ENCODE assay signal across 9 cellular contexts in the genomic region with DNA sequence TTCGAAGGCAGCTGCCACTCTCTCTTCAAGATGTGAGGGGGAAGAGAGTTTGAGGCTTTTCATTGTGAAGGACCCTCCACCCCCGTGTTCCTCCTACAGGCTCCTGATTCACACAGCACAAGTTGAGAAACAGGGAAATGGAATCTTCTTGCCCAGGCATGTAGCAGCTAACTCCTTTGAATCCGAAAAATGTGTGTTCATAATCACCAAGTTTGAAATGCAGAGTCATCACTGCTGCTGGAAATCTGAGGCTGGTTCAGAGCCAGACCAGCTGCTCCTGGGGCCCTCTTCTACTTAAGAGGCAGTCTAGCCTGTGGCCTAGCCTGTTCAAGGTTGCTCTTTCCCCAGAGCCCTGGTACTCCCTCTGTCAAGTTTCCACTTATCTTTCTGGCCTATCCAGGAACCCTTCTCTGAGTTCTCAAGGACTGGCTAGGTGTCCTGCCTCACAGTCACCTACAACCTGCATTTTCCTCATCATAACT. TPM values are rescaled to one million over a fixed set of nuclear protein-coding genes. Genes with fewer than 3 reads are reported as not detected.
DNase-seq lines count a peak whose midpoint lies in the region; ATAC-seq lines count a peak whose summit lies in the region.
"Had no signal": no experiment of that assay in that cellular context is flagged by ENCODE, and none has a peak within 500 bp of the region (broad histone marks: within the 10 kb centered on the region; RNA-seq: fewer than 3 reads in every experiment).

No MANE protein-coding gene starts in this region.

- intact Hi-C loops in left colon (cut with DNase I, micrococcal nuclease) = no loop called here

- ATAC-seq in GM19397 (IDR thresholded peaks at IDR 0.05; ENCODE audit: unreplicated experiment) (no peak), left colon (no peak), HG02885 (IDR thresholded peaks at IDR 0.05; ENCODE audit: poor library complexity, unreplicated experiment) (no peak)
- ATAC-seq: GM12878 had no signal

- DNase-seq in DMS79 treated with DMSO at 0.1 percent for 48 hours (lab: John Stamatoyannopoulos, UW) (peak; percentile 90), OCI-M1 (lab: John Stamatoyannopoulos, UW) (peak; percentile 62), fibroblast of peridontal ligament (ENCODE audit: extremely low read depth) (peak; percentile 98), renal cortical epithelial cell (ENCODE audit: low read depth) (peak; percentile 56), left colon (no peak), cerebellum (ENCODE audit: low spot score) (no peak)

RNA-seq across cellular contexts. Expression of a gene that starts 28.7 kb away (rescaled TPM):
- total RNA-seq in renal cortical epithelial cell (19.3 and 19.8 TPM in 2 replicates), left colon (10 to 100 TPM; 10.9 to 15.0 TPM), cerebellum (20.1 TPM)

RNA-seq across cellular contexts. Expression of a gene that starts 28.9 kb away (rescaled TPM):
- total RNA-seq in renal cortical epithelial cell (21.5 and 29.9 TPM in 2 replicates), left colon (10 to 100 TPM; 23.3 to 25.4 TPM), cerebellum (29.9 TPM)

RNA-seq across cellular contexts. Expression of a gene that starts 53.4 kb away (rescaled TPM):
- total RNA-seq in renal cortical epithelial cell = 13.4 and 29.3 TPM in 2 replicates
- total RNA-seq in left colon = 10 to 100 TPM; 12.9 to 15.0 TPM
- total RNA-seq in cerebellum = 33.7 TPM

Comparison
In these comparisons a context has a peak if more than half of its experiments do, and no peak if none do; other contexts are left out.
1. DNase-seq: peak in DMS79 treated with DMSO at 0.1 percent for 48 hours (single experiment), OCI-M1 (single experiment), fibroblast of peridontal ligament (single experiment) and renal cortical epithelial cell (single experiment); none in left colon (0 of 2) and cerebellum (single experiment).